Comparison of ENCODE assay signal across 11 cellular contexts in the genomic region with DNA sequence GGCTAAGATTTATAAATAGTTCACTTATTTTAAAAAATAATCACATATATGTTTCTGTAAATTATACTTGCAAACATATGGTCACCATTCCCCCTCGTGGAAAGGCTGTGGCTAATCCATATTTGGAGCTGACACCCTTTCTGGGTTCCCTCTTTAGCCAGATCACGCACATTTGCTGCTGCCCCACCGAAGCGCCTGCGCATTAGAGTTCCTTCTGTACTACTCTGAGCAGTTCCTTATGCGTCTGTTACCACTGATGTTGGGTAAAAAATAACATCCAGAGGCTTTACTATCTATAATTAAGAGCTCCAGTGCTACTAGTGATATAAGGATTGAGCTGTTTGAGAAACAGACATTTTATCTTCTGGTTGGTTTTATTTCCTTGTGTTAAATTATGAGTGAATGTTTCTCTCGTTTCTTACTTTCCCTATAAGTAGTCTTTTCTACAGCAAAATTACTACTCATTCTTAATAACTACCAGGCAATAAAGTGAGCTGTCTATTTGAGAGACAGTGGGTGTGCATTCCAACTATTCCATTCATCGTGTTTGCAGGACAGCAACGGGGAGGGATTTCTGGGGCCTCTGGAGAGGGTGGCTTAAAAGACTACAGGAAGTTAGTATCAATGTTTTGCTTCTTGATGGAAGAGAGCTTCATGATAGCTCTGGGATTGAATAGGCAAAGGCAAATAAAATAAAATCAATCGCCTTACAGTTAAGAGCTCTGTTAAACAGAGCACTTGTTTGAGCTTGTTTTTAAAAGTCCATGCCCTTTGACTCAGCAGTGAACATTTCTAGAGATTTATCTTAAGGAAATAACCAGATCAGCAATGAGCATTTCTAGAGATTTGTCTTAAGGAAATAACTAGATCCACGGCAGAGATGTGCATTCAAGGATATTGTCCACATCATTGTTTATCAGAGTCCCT.
DNase-seq lines count a peak whose midpoint lies in the region; ATAC-seq and TF ChIP-seq lines count a peak whose summit lies in the region.
"Had no signal": no experiment of that assay in that cellular context is flagged by ENCODE, and none has a peak within 500 bp of the region (broad histone marks: within the 10 kb centered on the region; RNA-seq: fewer than 3 reads in every experiment).

No MANE protein-coding gene starts in this region.

- no peak overlapping the region for H3K4me3 Mint-ChIP-seq in GM23338
- H3K4me3 Mint-ChIP-seq in progenitor cell of endocrine pancreas (ENCODE audit: low read depth) = no peak overlapping the region
- no peak overlapping the region for H3K4me3 Mint-ChIP-seq in immature natural killer cell

- no peak for DNase-seq in GM23338 (ENCODE audit: low spot score)
- DNase-seq in PC-3 = peak; percentile 31
- DNase-seq in fibroblast of lung (ENCODE audit: low read depth in 2 of 2) = peak in 1 of 2 donors; percentile 9
- DNase-seq in progenitor cell of endocrine pancreas (ENCODE audit: low spot score, unreplicated experiment) = no peak
- no peak for DNase-seq in NCI-H1694 (lab: John Stamatoyannopoulos, UW)
- DNase-seq in immature natural killer cell = no peak
- no peak for DNase-seq in gastrocnemius medialis
- no peak for DNase-seq in SKM-1 (lab: John Stamatoyannopoulos, UW; ENCODE audit: unreplicated experiment)
- DNase-seq: cortex of kidney, NCI-H1436 had no signal

- H3F3A ChIP-seq in GM23338 (replicated peaks; ENCODE audit: low read depth) (no peaks in the 10 kb centered on the region), PC-3 (ENCODE audit: low read length, unreplicated experiment) (no peaks in the 10 kb centered on the region)

- H4K20me1 ChIP-seq in GM23338 (replicated peaks; ENCODE audit: insufficient read depth) (no peaks in the 10 kb centered on the region), PC-3 (ENCODE audit: low read length) (no peaks in the 10 kb centered on the region), fibroblast of lung (ENCODE audit: control insufficient read depth, extremely low read depth, insufficient read depth, low read length) (no peaks in the 10 kb centered on the region)

- TF ChIP-seq POLR2A in gastrocnemius medialis (IDR thresholded peaks at IDR 0.05) = no peak

- H3K9me2 ChIP-seq in GM23338 (ENCODE audit: insufficient read depth) (no peaks in the 10 kb centered on the region), PC-3 (replicated peaks; ENCODE audit: low read length) (no peaks in the 10 kb centered on the region)

- H3K4me1 ChIP-seq in GM23338 (ENCODE audit: insufficient read depth) = peaks cover 10% of the 10 kb centered on the region; the same call in 1 of the 2 replicates
- H3K4me1 ChIP-seq in PC-3 (ENCODE audit: insufficient read depth, low read length) = peaks cover 14% of the 10 kb centered on the region
- no peaks in the 10 kb centered on the region for H3K4me1 ChIP-seq in fibroblast of lung (ENCODE audit: control insufficient read depth, extremely low read depth, insufficient read depth, low read length)
- no peaks in the 10 kb centered on the region for H3K4me1 ChIP-seq in gastrocnemius medialis

- H3K9me3 Mint-ChIP-seq in GM23338 (no peaks in the 10 kb centered on the region), progenitor cell of endocrine pancreas (ENCODE audit: low read depth) (no peaks in the 10 kb centered on the region), immature natural killer cell (no peaks in the 10 kb centered on the region)

- H3K27ac Mint-ChIP-seq in GM23338 (no peak overlapping the region), progenitor cell of endocrine pancreas (peak overlapping the region; percentile 89), immature natural killer cell (no peak overlapping the region)

- H3K9me3 ChIP-seq in PC-3 (ENCODE audit: low read length) (no peaks in the 10 kb centered on the region), fibroblast of lung (ENCODE audit: control insufficient read depth, insufficient read depth, low read depth, low read length) (no peaks in the 10 kb centered on the region), gastrocnemius medialis (no peaks in the 10 kb centered on the region)

- H2AFZ ChIP-seq in GM23338 (peak overlapping the region; percentile 57; the same call in 1 of the 2 replicates), PC-3 (ENCODE audit: low read length) (peak overlapping the region; percentile 77), fibroblast of lung (ENCODE audit: low read length) (peak overlapping the region; percentile 49)

- no peaks in the 10 kb centered on the region for H3K36me3 ChIP-seq in GM23338 (ENCODE audit: insufficient read depth)
- no peaks in the 10 kb centered on the region for H3K36me3 ChIP-seq in PC-3 (ENCODE audit: low read depth, low read length)
- H3K36me3 ChIP-seq in fibroblast of lung (ENCODE audit: control insufficient read depth, insufficient read depth, low read length) = no peaks in the 10 kb centered on the region
- no peaks in the 10 kb centered on the region for H3K36me3 ChIP-seq in gastrocnemius medialis
- H3K36me3 ChIP-seq: WERI-Rb-1 had no signal

- intact Hi-C loops in PC-3 (cut with micrococcal nuclease) (loop anchor here (1.0 to 5.0 kb wide), 6 partner anchors 35 to 610 kb away; no protein-coding TSS in a partner anchor), gastrocnemius medialis (cut with DNase I; ENCODE audit: low total_unique reads) (loop anchor here (5.0 to 10.0 kb wide), 2 partner anchors 183 to 611 kb away; no protein-coding TSS in a partner anchor)

- H3K79me2 ChIP-seq in GM23338 (replicated peaks; ENCODE audit: insufficient read depth) (no peaks in the 10 kb centered on the region), PC-3 (ENCODE audit: low read length) (no peaks in the 10 kb centered on the region), fibroblast of lung (ENCODE audit: control insufficient read depth, insufficient read depth, low read length) (no peaks in the 10 kb centered on the region)

- in situ Hi-C loops in gastrocnemius medialis (cut with MboI; ENCODE audit: low sequenced_read_pairs in 4 of 4) = no loop called here

- CTCF ChIA-PET in PC-3 (lab: Charles Lee) = interaction anchor here (0.5 to 1.3 kb wide), 7 partner anchors 8 to 169 kb away, joined by 3 to 19 read pairs (median 4); no protein-coding TSS in a partner anchor

- POLR2A ChIA-PET in PC-3 (lab: Charles Lee; ENCODE audit: unreplicated experiment) = interaction anchor here (0.5 to 0.6 kb wide), 2 partner anchors 36 to 476 kb away, joined by 3 read pairs; no protein-coding TSS in a partner anchor

- H3K27me3 Mint-ChIP-seq in GM23338 (ENCODE audit: insufficient read depth, low read depth, poor library complexity) (peaks cover 2% of the 10 kb centered on the region), progenitor cell of endocrine pancreas (peaks cover 5% of the 10 kb centered on the region), immature natural killer cell (ENCODE audit: low read depth in 3 of 3) (peaks cover 0 to 1% (median 1%) of the 10 kb centered on the region in 3 donors)

- BruUV-seq in PC-3 (replicated peaks; lab: Mats Ljungman, UMichigan) = no TSS peak

- TF ChIP-seq CTCF in GM23338 (conservative IDR thresholded peaks at IDR 0.05; ENCODE audit: low read depth in 2 of 2) (no peak), PC-3 (conservative IDR thresholded peaks at IDR 0.05; ENCODE audit: low read depth, low read length) (no peak), fibroblast of lung (conservative IDR thresholded peaks at IDR 0.05 in 1 of 2, IDR thresholded peaks at IDR 0.05 in 1 of 2; ENCODE audit: low read depth in 1 of 2, low read length in 2 of 2) (no peak), progenitor cell of endocrine pancreas (IDR thresholded peaks at IDR 0.05; ENCODE audit: unreplicated experiment) (no peak), gastrocnemius medialis (IDR thresholded peaks at IDR 0.05 in 4 of 5, conservative IDR thresholded peaks at IDR 0.05 in 1 of 5) (no peak)

- H3K4me1 Mint-ChIP-seq in GM23338 (peaks cover 25% of the 10 kb centered on the region), progenitor cell of endocrine pancreas (ENCODE audit: low read depth) (peaks cover 36% of the 10 kb centered on the region), immature natural killer cell (no peaks in the 10 kb centered on the region)

- H3K27me3 ChIP-seq in GM23338 (ENCODE audit: insufficient read depth) (no peaks in the 10 kb centered on the region), PC-3 (ENCODE audit: low read length) (no peaks in the 10 kb centered on the region), fibroblast of lung (ENCODE audit: control insufficient read depth, insufficient read depth, low read length) (no peaks in the 10 kb centered on the region), gastrocnemius medialis (no peaks in the 10 kb centered on the region)

- H3K9ac ChIP-seq in PC-3 (ENCODE audit: low read length) (no peak overlapping the region), fibroblast of lung (ENCODE audit: insufficient read depth, low read length) (no peak overlapping the region)

- no peak overlapping the region for H3K4me3 ChIP-seq in GM23338
- peak overlapping the region; percentile 59 for H3K4me3 ChIP-seq in PC-3 (ENCODE audit: low read length)
- no peak overlapping the region for H3K4me3 ChIP-seq in fibroblast of lung (replicated peaks in 1 of 4; ENCODE audit: control extremely low read depth in 1 of 4, insufficient read depth in 1 of 4, low read depth in 3 of 4, low read length in 4 of 4)
- H3K4me3 ChIP-seq in gastrocnemius medialis = no peak overlapping the region

- H3K36me3 Mint-ChIP-seq in GM23338 (ENCODE audit: low read depth) = no peaks in the 10 kb centered on the region
- no peaks in the 10 kb centered on the region for H3K36me3 Mint-ChIP-seq in progenitor cell of endocrine pancreas (ENCODE audit: insufficient read depth)
- no peaks in the 10 kb centered on the region for H3K36me3 Mint-ChIP-seq in immature natural killer cell

- H3K27ac ChIP-seq in GM23338 (ENCODE audit: low read depth) = no peak overlapping the region
- H3K27ac ChIP-seq in PC-3 (ENCODE audit: low read length) = no peak overlapping the region
- H3K27ac ChIP-seq in fibroblast of lung (ENCODE audit: insufficient read depth, low read length) = no peak overlapping the region
- no peak overlapping the region for H3K27ac ChIP-seq in gastrocnemius medialis
- H3K27ac ChIP-seq: WERI-Rb-1 had no signal

- ATAC-seq in GM23338 = peak; percentile 16; the same call in 2 of the 3 replicates
- ATAC-seq in PC-3 = peak; percentile 68
- ATAC-seq in gastrocnemius medialis = no peak

- H3K4me2 ChIP-seq in GM23338 (no peak overlapping the region), PC-3 (ENCODE audit: low read length) (peak overlapping the region; percentile 75), fibroblast of lung (ENCODE audit: extremely low read depth, insufficient read depth, low read length) (no peak overlapping the region)

TF ChIP-seq in GM23338, 12 proteins besides CTCF, POLR2A, EP300 and RAD21 (continues in another document):
- no peak for TF ChIP-seq JUNB (IDR thresholded peaks at IDR 0.05; ENCODE audit: unreplicated experiment)
- TF ChIP-seq POLR2AphosphoS5 (IDR thresholded peaks at IDR 0.05; ENCODE audit: low read depth) = no peak

Comparison
In these comparisons a context has a peak if more than half of its experiments do, and no peak if none do; other contexts are left out.
1. ATAC-seq: peak in GM23338 (single experiment) and PC-3 (single experiment); none in gastrocnemius medialis (0 of 2).
2. Peak in every context shown above with its lines, with median percentiles within 50 percentile points of each other: H2AFZ ChIP-seq.